Comparison of ENCODE assay signal across 8 cellular contexts in the genomic region with DNA sequence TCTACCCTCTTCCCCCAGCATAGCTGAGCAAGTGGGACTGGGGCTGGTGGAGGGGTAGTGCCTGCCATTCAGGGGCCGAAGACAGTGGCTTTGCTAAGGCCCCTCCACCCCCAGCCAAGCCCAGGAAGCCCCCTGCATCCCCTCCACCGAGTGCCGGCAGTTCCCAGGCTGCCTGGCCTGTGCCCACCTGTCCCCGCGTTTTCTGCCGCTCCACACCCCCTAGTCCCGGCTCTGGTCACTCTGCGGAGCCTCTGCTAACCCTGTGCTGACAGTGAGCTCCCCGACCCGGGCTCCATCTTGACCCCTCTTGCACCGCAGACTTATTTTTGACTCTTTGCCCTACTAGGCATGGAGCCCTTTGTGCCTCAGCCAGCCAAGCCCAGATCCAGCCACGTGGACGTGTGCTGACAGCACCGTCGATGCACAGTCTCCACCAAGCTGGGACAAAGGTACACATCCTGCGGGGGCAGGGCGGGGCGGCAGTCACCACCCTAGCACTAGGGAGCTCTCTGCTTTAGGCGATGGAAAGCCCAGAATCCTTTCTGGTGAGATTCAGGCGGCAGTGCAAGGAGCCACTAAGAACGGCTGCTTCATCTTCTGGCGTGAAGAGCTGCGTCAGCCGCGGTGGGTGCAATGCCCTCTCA.
A peak's percentile ranks its signal among the peaks of the same experiment; 100 is the strongest.
DNase-seq lines count a peak whose midpoint lies in the region; ATAC-seq and TF ChIP-seq lines count a peak whose summit lies in the region.

No MANE protein-coding gene starts in this region.

- no peaks in the 10 kb centered on the region for H3K27me3 ChIP-seq in MM.1S (replicated peaks; ENCODE audit: insufficient read depth, low read length)

- no peaks in the 10 kb centered on the region for H3K36me3 Mint-ChIP-seq in stimulated activated effector memory CD8-positive, alpha-beta T cell treated with anti-CD3 and anti-CD28 coated beads, Interleukin-12 subunit alpha, Interleukin-12 subunit beta, amount 100 ng/mL, for 72 hours

- peak overlapping the region; percentile 85; the same call in 1 of the 2 replicates for H3K4me2 ChIP-seq in MM.1S (ENCODE audit: low read depth, low read length)

- H3K79me2 ChIP-seq in MM.1S (ENCODE audit: low read length): no peaks in the 10 kb centered on the region

- H3K9me2 ChIP-seq in MM.1S (replicated peaks; ENCODE audit: insufficient read depth, low read length): no peaks in the 10 kb centered on the region

- TF ChIP-seq CTCF in MM.1S (IDR thresholded peaks at IDR 0.05; ENCODE audit: low read length): no peak

- no peak for TF ChIP-seq POLR2A in erythroblast (IDR thresholded peaks at IDR 0.05; ENCODE audit: low read length)

- no peaks in the 10 kb centered on the region for H4K20me1 ChIP-seq in MM.1S (ENCODE audit: insufficient read depth, low read length)

- H3K9me3 Mint-ChIP-seq in stimulated activated effector memory CD8-positive, alpha-beta T cell treated with anti-CD3 and anti-CD28 coated beads, Interleukin-12 subunit alpha, Interleukin-12 subunit beta, amount 100 ng/mL, for 72 hours: peaks cover 2% of the 10 kb centered on the region

- DNase-seq in MM.1S (no peak), left lobe of liver (ENCODE audit: low spot score) (peak; percentile 85), hepatic stellate cell (ENCODE audit: low spot score) (no peak), erythroblast (lab: John Stamatoyannopoulos, UW) (no peak)
- DNase-seq in stimulated activated effector memory CD8-positive, alpha-beta T cell treated with anti-CD3 and anti-CD28 coated beads, Interleukin-12 subunit alpha, Interleukin-12 subunit beta, amount 100 ng/mL, for 72 hours (ENCODE audit: low spot score in 2 of 2): no peak

- H3K4me1 Mint-ChIP-seq in stimulated activated effector memory CD8-positive, alpha-beta T cell treated with anti-CD3 and anti-CD28 coated beads, Interleukin-12 subunit alpha, Interleukin-12 subunit beta, amount 100 ng/mL, for 72 hours: peaks cover 26% of the 10 kb centered on the region

- peaks cover 22% of the 10 kb centered on the region for H3K4me1 ChIP-seq in MM.1S (ENCODE audit: low read length)

- peak overlapping the region; percentile 69 for H3K4me3 ChIP-seq in MM.1S (ENCODE audit: low read length)

- peak overlapping the region; percentile 96; the same call in 1 of the 2 replicates for H3K27ac ChIP-seq in MM.1S (ENCODE audit: low read length)
- peak overlapping the region; percentile 80 for H3K27ac ChIP-seq in angular gyrus (ENCODE audit: low read depth, low read length)

- peak overlapping the region; percentile 70; the same call in 1 of the 2 replicates for H3K9ac ChIP-seq in MM.1S (ENCODE audit: low read length)

- H3K36me3 ChIP-seq in MM.1S (replicated peaks; ENCODE audit: insufficient read depth, low read length): no peaks in the 10 kb centered on the region

- peak; percentile 73 for ATAC-seq in left lobe of liver
- no peak for ATAC-seq in stimulated activated effector memory CD8-positive, alpha-beta T cell treated with anti-CD3 and anti-CD28 coated beads, Interleukin-12 subunit alpha, Interleukin-12 subunit beta, amount 100 ng/mL, for 72 hours
- no peak for ATAC-seq in HG02759 (IDR thresholded peaks at IDR 0.05; ENCODE audit: unreplicated experiment)
- no peak for ATAC-seq in HG03108 (IDR thresholded peaks at IDR 0.05; ENCODE audit: unreplicated experiment)

- H3K4me3 Mint-ChIP-seq in stimulated activated effector memory CD8-positive, alpha-beta T cell treated with anti-CD3 and anti-CD28 coated beads, Interleukin-12 subunit alpha, Interleukin-12 subunit beta, amount 100 ng/mL, for 72 hours: peak overlapping the region; percentile 87

- H3K27ac Mint-ChIP-seq in stimulated activated effector memory CD8-positive, alpha-beta T cell treated with anti-CD3 and anti-CD28 coated beads, Interleukin-12 subunit alpha, Interleukin-12 subunit beta, amount 100 ng/mL, for 72 hours: peak overlapping the region; percentile 97

- H3F3A ChIP-seq in MM.1S (ENCODE audit: insufficient read depth, low read length): peaks cover 16% of the 10 kb centered on the region

- H2AFZ ChIP-seq in MM.1S (ENCODE audit: low read length): peak overlapping the region; percentile 35

- no peaks in the 10 kb centered on the region for H3K9me3 ChIP-seq in MM.1S (replicated peaks; ENCODE audit: insufficient read depth, low read length)
